ENCODE assay signal across 13 cellular contexts in the genomic region with DNA sequence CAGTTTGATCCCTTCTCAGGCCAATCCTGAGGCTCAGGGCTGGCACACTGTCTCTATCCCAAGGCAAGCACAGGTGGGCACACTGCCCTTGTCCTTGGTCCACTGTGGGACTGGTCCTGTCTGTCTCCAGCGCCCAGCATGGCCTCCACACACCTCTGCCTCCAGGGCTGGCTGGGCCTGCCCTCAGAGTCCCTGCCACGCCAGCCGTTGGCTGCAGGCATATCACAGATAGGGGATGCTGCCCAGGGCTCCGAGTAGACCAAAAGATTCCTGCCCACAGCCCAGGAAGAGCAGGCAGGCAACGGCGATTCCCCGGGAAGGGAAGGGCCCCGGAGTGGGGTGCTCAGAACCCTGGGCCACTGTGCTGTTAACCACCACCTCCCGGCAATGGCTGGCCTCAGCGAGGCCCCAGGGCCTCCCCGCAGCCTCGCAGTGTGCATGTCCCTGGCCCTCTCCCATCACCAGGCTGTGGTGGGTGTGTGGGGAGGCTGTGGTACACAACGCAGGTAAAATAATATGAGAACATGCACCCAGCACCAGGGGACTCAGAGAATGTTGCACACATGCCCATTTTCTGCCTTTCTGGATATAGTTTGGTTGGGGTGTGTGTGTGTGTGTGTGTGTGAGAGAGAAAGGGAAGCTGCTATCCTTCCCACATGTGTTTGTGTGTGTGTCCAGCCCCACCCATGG. TPM values are rescaled to one million over a fixed set of nuclear protein-coding genes. Genes with fewer than 3 reads are reported as not detected.
DNase-seq lines count a peak whose midpoint lies in the region; ATAC-seq, FAIRE-seq and TF ChIP-seq lines count a peak whose summit lies in the region.
"Had no signal": no experiment of that assay in that cellular context is flagged by ENCODE, and none has a peak within 500 bp of the region (broad histone marks: within the 10 kb centered on the region; RNA-seq: fewer than 3 reads in every experiment).

No MANE protein-coding gene starts in this region.

- H3K27me3 Mint-ChIP-seq in T-helper 2 cell treated with Interferon-gamma antibody and Interleukin-4, amounts not matched to agents 5 μg/mL and 100 μg/mL, for 36 hours (ENCODE audit: low read depth), result peaks cover 10% of the 10 kb centered on the region

- peak overlapping the region; percentile 8 for H3K4me3 Mint-ChIP-seq in T-helper 2 cell treated with Interferon-gamma antibody and Interleukin-4, amounts not matched to agents 5 μg/mL and 100 μg/mL, for 36 hours

- H3K4me1 ChIP-seq in gastroesophageal sphincter, result peaks cover 0 to 15% (median 4%) of the 10 kb centered on the region in 3 donors

- peaks cover 5% of the 10 kb centered on the region for H3K4me1 Mint-ChIP-seq in T-helper 2 cell treated with Interferon-gamma antibody and Interleukin-4, amounts not matched to agents 5 μg/mL and 100 μg/mL, for 36 hours (ENCODE audit: low read depth)

- no peaks in the 10 kb centered on the region for H3K9me3 Mint-ChIP-seq in T-helper 2 cell treated with Interferon-gamma antibody and Interleukin-4, amounts not matched to agents 5 μg/mL and 100 μg/mL, for 36 hours

- DNase-seq in H54 (ENCODE audit: insufficient read length, low spot score) (no peak), posterior vena cava (ENCODE audit: low spot score) (peak; percentile 78), glomerular visceral epithelial cell (ENCODE audit: extremely low spot score) (no peak), NCI-H69 (lab: John Stamatoyannopoulos, UW) (no peak), NCI-H1436 (lab: John Stamatoyannopoulos, UW) (no peak)
- DNase-seq in T-helper 2 cell treated with Interferon-gamma antibody and Interleukin-4, amounts not matched to agents 5 μg/mL and 100 μg/mL, for 36 hours (ENCODE audit: low spot score), result no peak
- DNase-seq: DMS53, Kasumi-1, midbrain, NCI-H510A had no signal

- peak overlapping the region in 1 of 4 donors; percentile 47 for H3K27ac ChIP-seq in gastroesophageal sphincter

- peaks cover 59% of the 10 kb centered on the region for H3K27me3 ChIP-seq in gastroesophageal sphincter

- no peak for TF ChIP-seq EP300 in gastroesophageal sphincter (IDR thresholded peaks at IDR 0.05)

- ATAC-seq in gastroesophageal sphincter, result peak; percentile 21

- TF ChIP-seq POLR2A in H54 (IDR thresholded peaks at IDR 0.05; ENCODE audit: low read depth, low read length) (0 out of 2 replicates have a peak, but pooled peaks have one; percentile 5), gastroesophageal sphincter (IDR thresholded peaks at IDR 0.05) (no peak)

- H3K36me3 Mint-ChIP-seq in T-helper 2 cell treated with Interferon-gamma antibody and Interleukin-4, amounts not matched to agents 5 μg/mL and 100 μg/mL, for 36 hours (ENCODE audit: low read depth), result no peaks in the 10 kb centered on the region

- no peaks in the 10 kb centered on the region for H3K9me3 ChIP-seq in gastroesophageal sphincter

- no peak for TF ChIP-seq CTCF in gastroesophageal sphincter (IDR thresholded peaks at IDR 0.05)

- intact Hi-C loops in posterior vena cava (cut with DNase I), result loop anchor here in 1 of 2 donors (5.0 kb wide), 1 partner anchor 205 kb away; no protein-coding TSS in a partner anchor

- no peak for FAIRE-seq in H54 (lab: Jason Lieb, UNC)
- FAIRE-seq: frontal cortex had no signal

- WGBS in gastroesophageal sphincter (ENCODE audit: low coverage in 1 of 2), 2 donors, result no CpG with 5 or more reads among the region's 13 CpGs

- H3K4me3 ChIP-seq in gastroesophageal sphincter, result no peak overlapping the region

- H3K27ac Mint-ChIP-seq in T-helper 2 cell treated with Interferon-gamma antibody and Interleukin-4, amounts not matched to agents 5 μg/mL and 100 μg/mL, for 36 hours, result peak overlapping the region; percentile 60

- peaks cover 0 to 30% of the 10 kb centered on the region in 2 donors for H3K36me3 ChIP-seq in gastroesophageal sphincter

RNA-seq across cellular contexts. Expression of a gene that starts 2.2 kb away (rescaled TPM):
- total RNA-seq in gastroesophageal sphincter, result not detected
- not detected for total RNA-seq in posterior vena cava
- total RNA-seq: frontal cortex, SK-MEL-5 had no signal

RNA-seq across cellular contexts. Expression of a gene that starts 8.2 kb away (rescaled TPM):
- total RNA-seq in gastroesophageal sphincter (10 to 100 TPM in 2 of 4 donors, 1 to 10 TPM in 2; 8.5 to 35.3 (median 15.5) TPM), posterior vena cava (10 to 100 TPM; 18.8 to 20.7 TPM)

RNA-seq across cellular contexts. Expression of a gene that starts 10.5 kb away (rescaled TPM):
- 100 to 1,000 TPM in 3 of 4 donors, 10 to 100 TPM in 1; 89.3 to 183 (median 126) TPM for total RNA-seq in gastroesophageal sphincter
- total RNA-seq in posterior vena cava, result 100 to 1,000 TPM; 647 to 724 TPM

RNA-seq across cellular contexts. Expression of a gene that starts 16.7 kb away (rescaled TPM):
- 100 to 1,000 TPM in 3 of 4 donors, 10 to 100 TPM in 1; 29.9 to 138 (median 112) TPM for total RNA-seq in gastroesophageal sphincter
- total RNA-seq in posterior vena cava, result 100 to 1,000 TPM; 205 to 275 TPM

RNA-seq across cellular contexts. Expression of a gene that starts 18.9 kb away (rescaled TPM):
- 1 to 10 TPM in 1 of 4 donors, under 1 TPM in 1, not detected in 2; 0.23 to 1.9 TPM for total RNA-seq in gastroesophageal sphincter
- total RNA-seq in posterior vena cava, result under 1 TPM; 0.38 to 0.42 TPM
- total RNA-seq: frontal cortex had no signal
